In genomic region chr1:145189631-145190030, GRCh38 we compare ENCODE assay signal across 10 cellular contexts. TPM values are rescaled to one million over a fixed set of nuclear protein-coding genes. Genes with fewer than 3 reads are reported as not detected.
A peak's percentile ranks its signal among the peaks of the same experiment; 100 is the strongest.
DNase-seq lines count a peak whose midpoint lies in the region; ATAC-seq and TF ChIP-seq lines count a peak whose summit lies in the region.
"Not testable (repeated sequence)": the region's sequence is repeated elsewhere in the genome, so short reads cannot be mapped to it uniquely, and the experiment has no call there.
"Had no signal": no experiment of that assay in that cellular context is flagged by ENCODE, and none has a peak within 500 bp of the region (broad histone marks: within the 10 kb centered on the region; RNA-seq: fewer than 3 reads in every experiment).

No MANE protein-coding gene starts in this region.

- not testable (repeated sequence) for H3K9me3 Mint-ChIP-seq in CD4-positive, alpha-beta memory T cell; T-helper 2 cell treated with Interferon-gamma antibody and Interleukin-4, amounts not matched to agents 5 μg/mL and 100 μg/mL, for 36 hours; activated CD8-positive, alpha-beta T cell treated with anti-CD3 and anti-CD28 coated beads, Interleukin-2, amount 10 ng/mL, durations not matched to agents 7 days and 5 days (ENCODE audit: insufficient read depth); activated naive CD4-positive, alpha-beta T cell treated with anti-CD3 and anti-CD28 coated beads, Interleukin-2, amount 10 ng/mL, durations not matched to agents 7 days and 5 days; endodermal cell; memory B cell; stimulated activated effector memory CD8-positive, alpha-beta T cell treated with anti-CD3 and anti-CD28 coated beads, Interleukin-12 subunit alpha, Interleukin-12 subunit beta, amount 100 ng/mL, for 72 hours

- H3K4me1 ChIP-seq in CD4-positive, alpha-beta memory T cell (ENCODE audit: insufficient read depth, low read length); endodermal cell (ENCODE audit: control insufficient read depth, insufficient read depth, low read length): not testable (repeated sequence)

- POLR2A ChIA-PET in CD4-positive, alpha-beta memory T cell (lab: Charles Lee; ENCODE audit: partially characterized antibody); activated CD8-positive, alpha-beta T cell treated with anti-CD3 and anti-CD28 coated beads, Interleukin-2, amount 10 ng/mL, durations not matched to agents 7 days and 5 days (lab: Charles Lee): not testable (repeated sequence)

- H3K9ac ChIP-seq in endodermal cell (ENCODE audit: extremely low read depth, low read length, poor library complexity, severe bottlenecking), result not testable (repeated sequence)

- not testable (repeated sequence) for H3K36me3 Mint-ChIP-seq in CD4-positive, alpha-beta memory T cell; T-helper 2 cell treated with Interferon-gamma antibody and Interleukin-4, amounts not matched to agents 5 μg/mL and 100 μg/mL, for 36 hours (ENCODE audit: low read depth); activated CD8-positive, alpha-beta T cell treated with anti-CD3 and anti-CD28 coated beads, Interleukin-2, amount 10 ng/mL, durations not matched to agents 7 days and 5 days (ENCODE audit: low read depth); activated naive CD4-positive, alpha-beta T cell treated with anti-CD3 and anti-CD28 coated beads, Interleukin-2, amount 10 ng/mL, durations not matched to agents 7 days and 5 days; endodermal cell (ENCODE audit: low read depth); memory B cell; stimulated activated effector memory CD8-positive, alpha-beta T cell treated with anti-CD3 and anti-CD28 coated beads, Interleukin-12 subunit alpha, Interleukin-12 subunit beta, amount 100 ng/mL, for 72 hours

- H3K27ac ChIP-seq in CD4-positive, alpha-beta memory T cell (ENCODE audit: low read depth, low read length); endodermal cell (ENCODE audit: low read depth, low read length): not testable (repeated sequence)

- peak in 1 of 5 donors; percentile 10 for DNase-seq in CD4-positive, alpha-beta memory T cell
- DNase-seq in T-helper 2 cell treated with Interferon-gamma antibody and Interleukin-4, amounts not matched to agents 5 μg/mL and 100 μg/mL, for 36 hours (ENCODE audit: low spot score); activated CD8-positive, alpha-beta T cell treated with anti-CD3 and anti-CD28 coated beads, Interleukin-2, amount 10 ng/mL, durations not matched to agents 7 days and 5 days; activated naive CD4-positive, alpha-beta T cell treated with anti-CD3 and anti-CD28 coated beads, Interleukin-2, amount 10 ng/mL, durations not matched to agents 7 days and 5 days; endodermal cell; memory B cell (ENCODE audit: low spot score in 2 of 2); stimulated activated effector memory CD8-positive, alpha-beta T cell treated with anti-CD3 and anti-CD28 coated beads, Interleukin-12 subunit alpha, Interleukin-12 subunit beta, amount 100 ng/mL, for 72 hours (ENCODE audit: low spot score in 2 of 2): not testable (repeated sequence)

- no CpG with 5 or more reads among the region's 4 CpGs for WGBS in endodermal cell (ENCODE audit: insufficient coverage in 1 of 2, insufficient read length in 1 of 2), 2 experiments

- H3K9me3 ChIP-seq in CD4-positive, alpha-beta memory T cell (ENCODE audit: control insufficient read depth in 1 of 2, low read length in 2 of 2); endodermal cell (ENCODE audit: control insufficient read depth, low read length): not testable (repeated sequence)

- peaks cover 5 to 12% (median 6%) of the 10 kb centered on the region in 4 donors for H3K4me1 Mint-ChIP-seq in CD4-positive, alpha-beta memory T cell
- H3K4me1 Mint-ChIP-seq in T-helper 2 cell treated with Interferon-gamma antibody and Interleukin-4, amounts not matched to agents 5 μg/mL and 100 μg/mL, for 36 hours (ENCODE audit: low read depth); endodermal cell; memory B cell; stimulated activated effector memory CD8-positive, alpha-beta T cell treated with anti-CD3 and anti-CD28 coated beads, Interleukin-12 subunit alpha, Interleukin-12 subunit beta, amount 100 ng/mL, for 72 hours: not testable (repeated sequence)
- peaks cover 13% of the 10 kb centered on the region for H3K4me1 Mint-ChIP-seq in activated CD8-positive, alpha-beta T cell treated with anti-CD3 and anti-CD28 coated beads, Interleukin-2, amount 10 ng/mL, durations not matched to agents 7 days and 5 days (ENCODE audit: low read depth)
- peaks cover 21% of the 10 kb centered on the region for H3K4me1 Mint-ChIP-seq in activated naive CD4-positive, alpha-beta T cell treated with anti-CD3 and anti-CD28 coated beads, Interleukin-2, amount 10 ng/mL, durations not matched to agents 7 days and 5 days

- H3K27me3 ChIP-seq in CD4-positive, alpha-beta memory T cell (ENCODE audit: insufficient read depth, low read length); endodermal cell (ENCODE audit: control insufficient read depth, insufficient read depth, low read length, poor library complexity, severe bottlenecking): not testable (repeated sequence)

- CTCF ChIA-PET in CD4-positive, alpha-beta memory T cell (lab: Charles Lee; ENCODE audit: partially characterized antibody); activated CD8-positive, alpha-beta T cell treated with anti-CD3 and anti-CD28 coated beads, Interleukin-2, amount 10 ng/mL, durations not matched to agents 7 days and 5 days (lab: Charles Lee); activated naive CD4-positive, alpha-beta T cell treated with anti-CD3 and anti-CD28 coated beads, Interleukin-2, amount 10 ng/mL, durations not matched to agents 7 days and 5 days (lab: Charles Lee): not testable (repeated sequence)

- H3K4me3 Mint-ChIP-seq in CD4-positive, alpha-beta memory T cell, result peak overlapping the region in 3 of 8 donors; percentile 53 to 69 (median 67)
- peak overlapping the region; percentile 45 for H3K4me3 Mint-ChIP-seq in T-helper 2 cell treated with Interferon-gamma antibody and Interleukin-4, amounts not matched to agents 5 μg/mL and 100 μg/mL, for 36 hours
- not testable (repeated sequence) for H3K4me3 Mint-ChIP-seq in activated CD8-positive, alpha-beta T cell treated with anti-CD3 and anti-CD28 coated beads, Interleukin-2, amount 10 ng/mL, durations not matched to agents 7 days and 5 days; activated naive CD4-positive, alpha-beta T cell treated with anti-CD3 and anti-CD28 coated beads, Interleukin-2, amount 10 ng/mL, durations not matched to agents 7 days and 5 days; endodermal cell; memory B cell; stimulated activated effector memory CD8-positive, alpha-beta T cell treated with anti-CD3 and anti-CD28 coated beads, Interleukin-12 subunit alpha, Interleukin-12 subunit beta, amount 100 ng/mL, for 72 hours

- H3K4me3 ChIP-seq in CD4-positive, alpha-beta memory T cell (ENCODE audit: low read length in 2 of 2); endodermal cell (ENCODE audit: low read length): not testable (repeated sequence)

- H3K36me3 ChIP-seq in CD4-positive, alpha-beta memory T cell (ENCODE audit: insufficient read depth, low read length); endodermal cell (ENCODE audit: control insufficient read depth, insufficient read depth, low read length): not testable (repeated sequence)

- intact Hi-C loops in CD4-positive, alpha-beta memory T cell (cut with micrococcal nuclease), result not testable (repeated sequence)

- H3K27me3 Mint-ChIP-seq in CD4-positive, alpha-beta memory T cell; T-helper 2 cell treated with Interferon-gamma antibody and Interleukin-4, amounts not matched to agents 5 μg/mL and 100 μg/mL, for 36 hours (ENCODE audit: low read depth); activated CD8-positive, alpha-beta T cell treated with anti-CD3 and anti-CD28 coated beads, Interleukin-2, amount 10 ng/mL, durations not matched to agents 7 days and 5 days (ENCODE audit: low read depth); activated naive CD4-positive, alpha-beta T cell treated with anti-CD3 and anti-CD28 coated beads, Interleukin-2, amount 10 ng/mL, durations not matched to agents 7 days and 5 days; endodermal cell (ENCODE audit: insufficient read depth); memory B cell: not testable (repeated sequence)

- TF ChIP-seq CTCF in endodermal cell (conservative IDR thresholded peaks at IDR 0.05), result not testable (repeated sequence)

- peak overlapping the region; percentile 76 to 95 (median 85) for H3K27ac Mint-ChIP-seq in CD4-positive, alpha-beta memory T cell
- peak overlapping the region; percentile 70 for H3K27ac Mint-ChIP-seq in T-helper 2 cell treated with Interferon-gamma antibody and Interleukin-4, amounts not matched to agents 5 μg/mL and 100 μg/mL, for 36 hours
- peak overlapping the region; percentile 64 for H3K27ac Mint-ChIP-seq in activated CD8-positive, alpha-beta T cell treated with anti-CD3 and anti-CD28 coated beads, Interleukin-2, amount 10 ng/mL, durations not matched to agents 7 days and 5 days
- peak overlapping the region; percentile 91 for H3K27ac Mint-ChIP-seq in activated naive CD4-positive, alpha-beta T cell treated with anti-CD3 and anti-CD28 coated beads, Interleukin-2, amount 10 ng/mL, durations not matched to agents 7 days and 5 days
- H3K27ac Mint-ChIP-seq in endodermal cell, result peak overlapping the region; percentile 6
- H3K27ac Mint-ChIP-seq in memory B cell, result peak overlapping the region; percentile 77
- peak overlapping the region; percentile 69 for H3K27ac Mint-ChIP-seq in stimulated activated effector memory CD8-positive, alpha-beta T cell treated with anti-CD3 and anti-CD28 coated beads, Interleukin-12 subunit alpha, Interleukin-12 subunit beta, amount 100 ng/mL, for 72 hours

- not testable (repeated sequence) for ATAC-seq in activated CD8-positive, alpha-beta T cell treated with anti-CD3 and anti-CD28 coated beads, Interleukin-2, amount 10 ng/mL, durations not matched to agents 7 days and 5 days; memory B cell (ENCODE audit: low read depth); stimulated activated effector memory CD8-positive, alpha-beta T cell treated with anti-CD3 and anti-CD28 coated beads, Interleukin-12 subunit alpha, Interleukin-12 subunit beta, amount 100 ng/mL, for 72 hours

RNA-seq across cellular contexts. Expression of gene PPIAL4D, which starts 52.3 kb away (rescaled TPM):
- total RNA-seq in CD4-positive, alpha-beta memory T cell, result not detected
- under 1 TPM in 1 of 2 donors, not detected in 1; 0.65 TPM for polyA plus RNA-seq in CD4-positive, alpha-beta memory T cell
- not detected for total RNA-seq in activated CD8-positive, alpha-beta T cell treated with anti-CD3 and anti-CD28 coated beads, Interleukin-2, amount 10 ng/mL, durations not matched to agents 7 days and 5 days
- total RNA-seq in endodermal cell, result not detected
- not detected for polyA plus RNA-seq in endodermal cell (2013, experiment 1 of 2)
- not detected for polyA plus RNA-seq in endodermal cell (2013, experiment 2 of 2)
- total RNA-seq: Calu3, G401 had no signal
- polyA plus RNA-seq: CD14-positive monocyte had no signal

Comparison
In these comparisons a context has a peak if more than half of its experiments do, and no peak if none do; other contexts are left out.
1. H3K27ac Mint-ChIP-seq: peak in every context shown above with its lines; median percentile 91 in activated naive CD4-positive, alpha-beta T cell treated with anti-CD3 and anti-CD28 coated beads, Interleukin-2, amount 10 ng/mL, durations not matched to agents 7 days and 5 days; 85 in CD4-positive, alpha-beta memory T cell; 77 in memory B cell; 70 in T-helper 2 cell treated with Interferon-gamma antibody and Interleukin-4, amounts not matched to agents 5 μg/mL and 100 μg/mL, for 36 hours; 69 in stimulated activated effector memory CD8-positive, alpha-beta T cell treated with anti-CD3 and anti-CD28 coated beads, Interleukin-12 subunit alpha, Interleukin-12 subunit beta, amount 100 ng/mL, for 72 hours; 64 in activated CD8-positive, alpha-beta T cell treated with anti-CD3 and anti-CD28 coated beads, Interleukin-2, amount 10 ng/mL, durations not matched to agents 7 days and 5 days; 6 in endodermal cell.